In genomic region chr6:107030151-107030550, GRCh38 we compare ENCODE assay signal across 14 cellular contexts. TPM values are rescaled to one million over a fixed set of nuclear protein-coding genes. Genes with fewer than 3 reads are reported as not detected.
DNase-seq lines count a peak whose midpoint lies in the region; ATAC-seq and TF ChIP-seq lines count a peak whose summit lies in the region.
"Had no signal": no experiment of that assay in that cellular context is flagged by ENCODE, and none has a peak within 500 bp of the region (broad histone marks: within the 10 kb centered on the region; RNA-seq: fewer than 3 reads in every experiment).

No MANE protein-coding gene starts in this region.

- peaks cover 9% of the 10 kb centered on the region for H3K36me3 Mint-ChIP-seq in activated naive CD4-positive, alpha-beta T cell treated with anti-CD3 and anti-CD28 coated beads, Interleukin-2, amount 10 ng/mL, durations not matched to agents 7 days and 5 days
- peaks cover 13 to 17% of the 10 kb centered on the region in 2 donors for H3K36me3 Mint-ChIP-seq in activated naive CD4-positive, alpha-beta T cell treated with anti-CD3 and anti-CD28 coated beads, Interleukin-2, amount 50 U/mL, for 72 hours
- H3K36me3 Mint-ChIP-seq in effector memory CD8-positive, alpha-beta T cell (ENCODE audit: insufficient read depth), result peaks cover 14% of the 10 kb centered on the region
- peaks cover 28% of the 10 kb centered on the region for H3K36me3 Mint-ChIP-seq in stimulated activated memory B cell treated with anti-CD40 and anti-IgM and Interleukin-4, amounts not matched to agents 10 μg/mL and 1 μg/mL and 100 μg/mL, for 72 hours

- no peaks in the 10 kb centered on the region for H3K9me3 Mint-ChIP-seq in activated naive CD4-positive, alpha-beta T cell treated with anti-CD3 and anti-CD28 coated beads, Interleukin-2, amount 10 ng/mL, durations not matched to agents 7 days and 5 days
- no peaks in the 10 kb centered on the region for H3K9me3 Mint-ChIP-seq in activated naive CD4-positive, alpha-beta T cell treated with anti-CD3 and anti-CD28 coated beads, Interleukin-2, amount 50 U/mL, for 72 hours
- H3K9me3 Mint-ChIP-seq in effector memory CD8-positive, alpha-beta T cell, result no peaks in the 10 kb centered on the region
- no peaks in the 10 kb centered on the region for H3K9me3 Mint-ChIP-seq in stimulated activated memory B cell treated with anti-CD40 and anti-IgM and Interleukin-4, amounts not matched to agents 10 μg/mL and 1 μg/mL and 100 μg/mL, for 72 hours

- H3K36me3 ChIP-seq in PC-3 (ENCODE audit: low read depth, low read length) (no peaks in the 10 kb centered on the region), adrenal gland (replicated peaks in 1 of 2) (no peaks in the 10 kb centered on the region)
- H3K36me3 ChIP-seq: right atrium auricular region had no signal

- H3K27ac ChIP-seq in PC-3 (ENCODE audit: low read length) (no peak overlapping the region), adrenal gland (no peak overlapping the region)
- H3K27ac ChIP-seq: right atrium auricular region, stomach had no signal

- H3K27me3 ChIP-seq in PC-3 (ENCODE audit: low read length), result no peaks in the 10 kb centered on the region
- H3K27me3 ChIP-seq in adrenal gland, result no peaks in the 10 kb centered on the region
- H3K27me3 ChIP-seq: right atrium auricular region, stomach had no signal

- no peak overlapping the region for H3K9ac ChIP-seq in PC-3 (ENCODE audit: low read length)

- peak overlapping the region; percentile 95 for H3K4me3 Mint-ChIP-seq in activated naive CD4-positive, alpha-beta T cell treated with anti-CD3 and anti-CD28 coated beads, Interleukin-2, amount 10 ng/mL, durations not matched to agents 7 days and 5 days
- peak overlapping the region; percentile 92 to 98 for H3K4me3 Mint-ChIP-seq in effector memory CD8-positive, alpha-beta T cell
- peak overlapping the region; percentile 100 for H3K4me3 Mint-ChIP-seq in stimulated activated memory B cell treated with anti-CD40 and anti-IgM and Interleukin-4, amounts not matched to agents 10 μg/mL and 1 μg/mL and 100 μg/mL, for 72 hours

- CTCF ChIA-PET in activated naive CD4-positive, alpha-beta T cell treated with anti-CD3 and anti-CD28 coated beads, Interleukin-2, amount 10 ng/mL, durations not matched to agents 7 days and 5 days (lab: Charles Lee), result interaction anchor here (0.6 kb wide), 1 partner anchor 84 kb away, joined by 3 read pairs; no protein-coding TSS in a partner anchor
- CTCF ChIA-PET in PC-3 (lab: Charles Lee), result no interaction called here

- H3K27me3 Mint-ChIP-seq in activated naive CD4-positive, alpha-beta T cell treated with anti-CD3 and anti-CD28 coated beads, Interleukin-2, amount 10 ng/mL, durations not matched to agents 7 days and 5 days, result peaks cover 4% of the 10 kb centered on the region
- H3K27me3 Mint-ChIP-seq in effector memory CD8-positive, alpha-beta T cell, result no peaks in the 10 kb centered on the region
- H3K27me3 Mint-ChIP-seq in stimulated activated memory B cell treated with anti-CD40 and anti-IgM and Interleukin-4, amounts not matched to agents 10 μg/mL and 1 μg/mL and 100 μg/mL, for 72 hours, result no peaks in the 10 kb centered on the region

- TF ChIP-seq POLR2A in adrenal gland (IDR thresholded peaks at IDR 0.05), result no peak

- H3K4me1 Mint-ChIP-seq in activated naive CD4-positive, alpha-beta T cell treated with anti-CD3 and anti-CD28 coated beads, Interleukin-2, amount 10 ng/mL, durations not matched to agents 7 days and 5 days, result peaks cover 29% of the 10 kb centered on the region
- peaks cover 31 to 36% of the 10 kb centered on the region in 2 donors for H3K4me1 Mint-ChIP-seq in effector memory CD8-positive, alpha-beta T cell (ENCODE audit: low read depth in 2 of 2)
- H3K4me1 Mint-ChIP-seq in stimulated activated memory B cell treated with anti-CD40 and anti-IgM and Interleukin-4, amounts not matched to agents 10 μg/mL and 1 μg/mL and 100 μg/mL, for 72 hours, result peaks cover 40% of the 10 kb centered on the region

- BruUV-seq in PC-3 (replicated peaks; lab: Mats Ljungman, UMichigan), result no TSS peak

- no peaks in the 10 kb centered on the region for H4K20me1 ChIP-seq in PC-3 (ENCODE audit: low read length)

- intact Hi-C loops in PC-3 (cut with micrococcal nuclease), result no loop called here
- intact Hi-C loops in adrenal gland (cut with DNase I), result loop anchor here in 1 of 2 donors (10.0 kb wide), 1 partner anchor 85 kb away; the partner anchor contains the start of gene BEND3

- H3K79me2 ChIP-seq in PC-3 (ENCODE audit: low read length), result peaks cover 9% of the 10 kb centered on the region

- POLR2A ChIA-PET in PC-3 (lab: Charles Lee; ENCODE audit: unreplicated experiment), result no interaction called here

- peak overlapping the region; percentile 77 for H3K27ac Mint-ChIP-seq in activated naive CD4-positive, alpha-beta T cell treated with anti-CD3 and anti-CD28 coated beads, Interleukin-2, amount 10 ng/mL, durations not matched to agents 7 days and 5 days
- peak overlapping the region in 1 of 2 donors; percentile 95 for H3K27ac Mint-ChIP-seq in activated naive CD4-positive, alpha-beta T cell treated with anti-CD3 and anti-CD28 coated beads, Interleukin-2, amount 50 U/mL, for 72 hours
- H3K27ac Mint-ChIP-seq in effector memory CD8-positive, alpha-beta T cell, result peak overlapping the region in 1 of 2 donors; percentile 95
- no peak overlapping the region for H3K27ac Mint-ChIP-seq in stimulated activated memory B cell treated with anti-CD40 and anti-IgM and Interleukin-4, amounts not matched to agents 10 μg/mL and 1 μg/mL and 100 μg/mL, for 72 hours

- H3K9me2 ChIP-seq in PC-3 (replicated peaks; ENCODE audit: low read length), result no peaks in the 10 kb centered on the region

- no peaks in the 10 kb centered on the region for H3F3A ChIP-seq in PC-3 (ENCODE audit: low read length, unreplicated experiment)

- peaks cover 18% of the 10 kb centered on the region for H3K4me1 ChIP-seq in PC-3 (ENCODE audit: insufficient read depth, low read length)
- peaks cover 10 to 22% of the 10 kb centered on the region in 2 donors for H3K4me1 ChIP-seq in adrenal gland (replicated peaks in 1 of 2)

- no peak overlapping the region for H2AFZ ChIP-seq in PC-3 (ENCODE audit: low read length)

- no peaks in the 10 kb centered on the region for H3K9me3 ChIP-seq in PC-3 (ENCODE audit: low read length)
- H3K9me3 ChIP-seq in adrenal gland (replicated peaks in 1 of 3), result no peaks in the 10 kb centered on the region
- H3K9me3 ChIP-seq: right atrium auricular region, stomach had no signal

- ATAC-seq in activated naive CD4-positive, alpha-beta T cell treated with anti-CD3 and anti-CD28 coated beads, Interleukin-2, amount 50 U/mL, for 72 hours, result no peak
- ATAC-seq in PC-3, result peak; percentile 11
- no peak for ATAC-seq in effector memory CD8-positive, alpha-beta T cell (replicated peaks)
- ATAC-seq in stimulated activated memory B cell treated with anti-CD40 and anti-IgM and Interleukin-4, amounts not matched to agents 10 μg/mL and 1 μg/mL and 100 μg/mL, for 72 hours, result no peak

- no peak overlapping the region for H3K4me3 ChIP-seq in PC-3 (ENCODE audit: low read length)
- no peak overlapping the region for H3K4me3 ChIP-seq in adrenal gland
- H3K4me3 ChIP-seq: right atrium auricular region had no signal

- DNase-seq in activated naive CD4-positive, alpha-beta T cell treated with anti-CD3 and anti-CD28 coated beads, Interleukin-2, amount 10 ng/mL, durations not matched to agents 7 days and 5 days, result no peak
- DNase-seq in activated naive CD4-positive, alpha-beta T cell treated with anti-CD3 and anti-CD28 coated beads, Interleukin-2, amount 50 U/mL, for 72 hours (ENCODE audit: low spot score in 2 of 2), result no peak
- DNase-seq in PC-3 (peak; percentile 42), inferior parietal cortex (ENCODE audit: extremely low spot score) (no peak), NCI-H1105 treated with DMSO at 0.1 percent for 48 hours (lab: John Stamatoyannopoulos, UW) (no peak), adrenal gland (no peak)
- DNase-seq in effector memory CD8-positive, alpha-beta T cell, result no peak
- DNase-seq: activated CD4-positive, alpha-beta T cell treated with anti-CD3 and anti-CD28 coated beads for 4 hours; NCI-H2107; NK-92 treated with Interleukin-12 subunit alpha and Interleukin-12 subunit beta, amount 100 ng/mL, for 24 hours; stimulated activated CD4-positive, alpha-beta T cell treated with anti-CD3 and anti-CD28 coated beads, Interleukin-4, amount 100 ng/mL, for 24 hours; stomach had no signal

- peak overlapping the region; percentile 34; the same call in 1 of the 2 replicates for H3K4me2 ChIP-seq in PC-3 (ENCODE audit: low read length)

- 75 to 80% (median 79%) methylated on average over 5 of the region's 5 CpGs for WGBS in adrenal gland, 4 donors

- TF ChIP-seq CTCF in PC-3 (conservative IDR thresholded peaks at IDR 0.05; ENCODE audit: low read depth, low read length), result no peak
- no peak for TF ChIP-seq CTCF in adrenal gland (IDR thresholded peaks at IDR 0.05)

RNA-seq across cellular contexts. Expression of gene MTRES1, which starts 2.2 kb away (rescaled TPM):
- 10 to 100 TPM; 10.2 to 23.0 TPM for total RNA-seq in activated naive CD4-positive, alpha-beta T cell treated with anti-CD3 and anti-CD28 coated beads, Interleukin-2, amount 50 U/mL, for 72 hours
- 11.3 and 13.2 TPM in 2 replicates for total RNA-seq in PC-3 (2014; rRNA removed)
- 10 to 100 TPM; 15.0 to 65.4 (median 31.1) TPM for total RNA-seq in adrenal gland
- 10 to 100 TPM; 69.7 to 95.3 (median 73.5) TPM for polyA plus RNA-seq in adrenal gland

RNA-seq across cellular contexts. Expression of gene CD24, which starts 55.6 kb away (rescaled TPM):
- total RNA-seq in activated naive CD4-positive, alpha-beta T cell treated with anti-CD3 and anti-CD28 coated beads, Interleukin-2, amount 50 U/mL, for 72 hours, result 1 to 10 TPM in 1 of 2 donors, under 1 TPM in 1; 0.89 to 1.9 TPM
- total RNA-seq in PC-3 (2014; rRNA removed) (117 and 125 TPM in 2 replicates), adrenal gland (10 to 100 TPM in 3 of 8 donors, 1 to 10 TPM in 3, under 1 TPM in 1, not detected in 1; 0.97 to 57.5 (median 4.2) TPM)
- 10 to 100 TPM in 2 of 3 donors, 1 to 10 TPM in 1; 8.5 to 47.0 (median 40.4) TPM for polyA plus RNA-seq in adrenal gland
